ENCODE assay signal across 17 cellular contexts in the genomic region with DNA sequence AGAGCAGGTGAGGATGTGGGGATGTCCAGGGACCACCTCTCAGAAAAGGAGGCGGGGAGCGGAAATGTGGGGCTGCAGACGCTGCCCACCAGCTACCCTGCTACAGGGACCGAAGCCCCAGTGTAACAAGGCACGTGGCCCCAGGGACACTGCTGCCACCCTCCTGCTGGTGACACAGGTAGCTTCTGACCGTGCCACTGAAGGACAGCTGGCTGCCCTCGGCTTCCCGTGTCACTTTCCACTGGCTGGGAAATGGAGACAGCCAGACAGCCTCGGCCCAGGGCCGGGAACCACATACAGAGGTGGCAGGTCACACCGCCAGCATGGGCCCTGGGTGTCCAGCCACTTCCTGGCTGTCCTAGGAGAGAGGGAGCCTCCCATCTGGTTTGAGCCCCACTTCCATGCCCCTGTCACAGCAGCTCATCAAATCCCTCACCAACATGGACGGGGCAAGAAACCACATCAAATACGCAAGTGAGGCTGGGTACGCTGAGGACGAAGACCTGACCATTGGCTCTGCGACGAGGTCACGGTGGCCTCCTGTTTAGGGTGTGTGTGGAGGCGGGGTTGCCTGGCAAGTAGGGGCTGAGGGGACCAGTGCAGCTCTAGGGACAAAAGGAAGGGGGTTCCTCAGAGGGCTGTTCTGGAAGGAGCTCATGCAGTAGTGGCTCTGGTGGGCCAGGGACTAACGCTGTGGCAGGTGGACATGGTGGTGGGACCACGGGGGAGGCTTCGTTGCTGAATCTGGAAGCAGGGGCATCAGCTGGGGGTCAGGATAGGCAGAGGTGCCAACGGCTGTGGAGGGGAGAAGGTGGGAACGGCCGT.
"Had no signal": no experiment of that assay in that cellular context is flagged by ENCODE, and none has a peak within 500 bp of the region (broad histone marks: within the 10 kb centered on the region; RNA-seq: fewer than 3 reads in every experiment).

No MANE protein-coding gene starts in this region.

- H3K4me3 Mint-ChIP-seq: activated B cell treated with CpG ODN at 0.5 μM for 24 hours; activated CD4-positive, alpha-beta T cell treated with anti-CD3 and anti-CD28 coated beads, Interleukin-2, amount 10 ng/mL, durations not matched to agents 24 days and 14 days; activated naive CD4-positive, alpha-beta T cell treated with anti-CD3 and anti-CD28 coated beads, Interleukin-2, amount 50 U/mL, for 24 hours; mesothelial cell of epicardium; neural progenitor cell; T-helper 1 cell treated with Interleukin-12 subunit alpha and Interleukin-12 subunit beta and Interleukin-4 antibody, amounts not matched to agents 30 μg/mL and 1 μg/mL, for 36 hours had no signal

- H3K27me3 Mint-ChIP-seq: activated B cell treated with CpG ODN at 0.5 μM for 24 hours; activated CD4-positive, alpha-beta T cell treated with anti-CD3 and anti-CD28 coated beads, Interleukin-2, amount 10 ng/mL, durations not matched to agents 24 days and 14 days; activated naive CD4-positive, alpha-beta T cell treated with anti-CD3 and anti-CD28 coated beads, Interleukin-2, amount 50 U/mL, for 24 hours had no signal

- H3K9me3 Mint-ChIP-seq: activated B cell treated with CpG ODN at 0.5 μM for 24 hours; activated CD4-positive, alpha-beta T cell treated with anti-CD3 and anti-CD28 coated beads, Interleukin-2, amount 10 ng/mL, durations not matched to agents 24 days and 14 days; activated naive CD4-positive, alpha-beta T cell treated with anti-CD3 and anti-CD28 coated beads, Interleukin-2, amount 50 U/mL, for 24 hours; mesothelial cell of epicardium; neural progenitor cell; T-helper 1 cell treated with Interleukin-12 subunit alpha and Interleukin-12 subunit beta and Interleukin-4 antibody, amounts not matched to agents 30 μg/mL and 1 μg/mL, for 36 hours had no signal

- H3K36me3 Mint-ChIP-seq: activated naive CD4-positive, alpha-beta T cell treated with anti-CD3 and anti-CD28 coated beads, Interleukin-2, amount 50 U/mL, for 24 hours had no signal

- H3K27ac ChIP-seq: colonic mucosa, esophagus muscularis mucosa, neural progenitor cell, parathyroid adenoma, skin epidermis, stomach, thoracic aorta had no signal

- DNase-seq: activated B cell treated with CpG ODN at 0.5 μM for 24 hours; activated CD8-positive, alpha-beta memory T cell treated with anti-CD3 and anti-CD28 coated beads for 24 hours; colonic mucosa; hippocampal formation; SIG-M5; stimulated activated CD4-positive, alpha-beta T cell treated with anti-CD3 and anti-CD28 coated beads, Interleukin-4, amount 100 ng/mL, for 4 hours; stimulated activated CD8-positive, alpha-beta memory T cell treated with anti-CD3 and anti-CD28 coated beads, Interleukin-4, amount 100 ng/mL, for 48 hours; stomach had no signal

- H3K27ac Mint-ChIP-seq: activated B cell treated with CpG ODN at 0.5 μM for 24 hours; activated CD4-positive, alpha-beta T cell treated with anti-CD3 and anti-CD28 coated beads, Interleukin-2, amount 10 ng/mL, durations not matched to agents 24 days and 14 days; activated naive CD4-positive, alpha-beta T cell treated with anti-CD3 and anti-CD28 coated beads, Interleukin-2, amount 50 U/mL, for 24 hours; mesothelial cell of epicardium; neural progenitor cell; T-helper 1 cell treated with Interleukin-12 subunit alpha and Interleukin-12 subunit beta and Interleukin-4 antibody, amounts not matched to agents 30 μg/mL and 1 μg/mL, for 36 hours had no signal

- H3K4me1 Mint-ChIP-seq: activated naive CD4-positive, alpha-beta T cell treated with anti-CD3 and anti-CD28 coated beads, Interleukin-2, amount 50 U/mL, for 24 hours had no signal
